23 cellular contexts compared by ENCODE assay signal in the genomic region with DNA sequence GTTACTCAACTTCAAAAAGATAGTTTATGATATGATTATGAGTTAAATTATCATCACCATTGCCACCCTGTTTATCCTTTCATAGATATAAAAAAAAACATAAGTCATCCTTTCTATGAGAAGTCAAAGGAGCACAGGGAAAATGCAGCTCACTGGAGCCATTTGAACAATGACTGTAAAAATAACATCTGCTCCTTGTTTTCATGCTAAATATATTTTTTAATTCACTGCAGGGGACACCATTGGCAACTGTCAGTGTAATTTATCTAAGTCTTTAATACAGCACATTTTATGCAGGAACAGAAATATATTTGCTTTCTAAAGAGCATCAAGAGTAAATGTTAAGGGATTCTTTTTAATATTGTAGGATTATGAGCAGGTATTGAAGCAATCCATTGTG.
"Had no signal": no experiment of that assay in that cellular context is flagged by ENCODE, and none has a peak within 500 bp of the region (broad histone marks: within the 10 kb centered on the region; RNA-seq: fewer than 3 reads in every experiment).

No MANE protein-coding gene starts in this region.

- H3K4me3 ChIP-seq: colonic mucosa, esophagus squamous epithelium, gastrocnemius medialis, heart right ventricle, left lung, lower lobe of right lung, mucosa of descending colon had no signal

- H3K9me3 ChIP-seq: colonic mucosa, esophagus squamous epithelium, gastrocnemius medialis, lower lobe of right lung had no signal

- H3K36me3 ChIP-seq: colonic mucosa, esophagus squamous epithelium, gastrocnemius medialis, heart right ventricle, left lung, lower lobe of right lung had no signal

- H3K27ac ChIP-seq: colonic mucosa, epithelial cell of prostate, esophagus squamous epithelium, gastrocnemius medialis, heart right ventricle, left lung, lower lobe of right lung had no signal

- DNase-seq: colonic mucosa; cortex of kidney; effector CD8-positive, alpha-beta T cell; effector memory CD8-positive, alpha-beta T cell; endodermal cell; erythroblast; esophagus squamous epithelium; foreskin fibroblast; foreskin melanocyte; gastrocnemius medialis; glutamatergic neuron; head of caudate nucleus; heart right ventricle; hippocampal formation; left cardiac atrium; left lung; left ventricle myocardium superior; lower lobe of right lung; mesenchymal stem cell; mucosa of descending colon; naive B cell had no signal

- ATAC-seq: effector memory CD8-positive, alpha-beta T cell; esophagus mucosa; gastrocnemius medialis; heart right ventricle; left cardiac atrium; left lung; left ventricle myocardium superior; lower lobe of right lung; mucosa of descending colon had no signal
